In the genomic region with DNA sequence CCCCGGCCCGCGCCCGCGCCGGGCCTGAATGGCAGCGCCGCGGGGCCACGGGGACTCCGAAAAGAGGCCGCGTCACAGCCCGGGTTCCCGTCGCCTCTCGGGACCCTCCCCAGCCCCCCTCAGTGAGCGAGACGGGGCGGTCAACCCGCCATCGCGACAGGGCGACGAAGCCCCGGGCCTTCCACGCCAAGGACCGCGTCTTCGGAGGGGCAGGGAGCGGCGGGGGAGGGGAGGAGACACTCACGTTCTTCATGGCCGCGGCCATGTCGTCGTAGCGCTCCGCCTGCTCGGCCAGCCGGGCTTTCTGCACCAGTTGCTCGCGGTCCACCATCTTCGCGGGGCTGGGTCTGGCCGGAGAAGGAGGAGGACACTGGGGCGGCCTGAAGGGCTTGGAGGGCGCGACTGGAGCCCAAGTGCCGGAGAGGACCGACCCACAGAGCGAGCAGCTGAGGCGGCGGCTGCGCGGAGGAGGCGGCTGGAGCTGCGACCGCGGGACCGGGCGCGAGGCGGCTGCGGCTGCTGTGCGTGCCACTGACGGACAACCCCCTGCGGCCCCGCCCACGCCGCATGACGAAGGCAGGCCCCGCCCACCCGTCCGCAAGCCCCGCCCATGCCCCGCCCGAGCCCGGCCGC, we compare ENCODE assay signal across 8 cellular contexts. TPM values are rescaled to one million over a fixed set of nuclear protein-coding genes. Genes with fewer than 3 reads are reported as not detected.
DNase-seq lines count a peak whose midpoint lies in the region; ATAC-seq, FAIRE-seq and TF ChIP-seq lines count a peak whose summit lies in the region.

A gene (minus strand): TSS at position 514 of the 633 bp plus-strand sequence. CDS start 183 bp downstream, at position 331.

- peak within 1 kb of the TSS; percentile 94 for H3K4me3 Mint-ChIP-seq in activated naive CD8-positive, alpha-beta T cell treated with anti-CD3 and anti-CD28 coated beads for 36 hours

- ATAC-seq in pancreas: peak; percentile 87 to 92 (median 91)

- peaks cover 3% of the 10 kb centered on the region for H3K9me3 Mint-ChIP-seq in activated naive CD8-positive, alpha-beta T cell treated with anti-CD3 and anti-CD28 coated beads for 36 hours

- intact Hi-C loops in head of caudate nucleus (cut with DNase I): loop anchor here (2.0 kb wide), 1 partner anchor 40 kb away; no protein-coding TSS in a partner anchor
- intact Hi-C loops in pancreas (cut with DNase I): loop anchor here in 1 of 3 donors (5.0 kb wide), 1 partner anchor 36 kb away; no protein-coding TSS in a partner anchor
- intact Hi-C loops in tibial artery (cut with DNase I; ENCODE audit: low total_unique reads): loop anchor here (5.0 kb wide), 1 partner anchor 36 kb away; no protein-coding TSS in a partner anchor

- H3K9me3 ChIP-seq in SK-N-MC (ENCODE audit: low read depth, low read length) (no peaks in the 10 kb centered on the region), pancreas (no peaks in the 10 kb centered on the region), tibial artery (no peaks in the 10 kb centered on the region)

- H3K27ac Mint-ChIP-seq in activated naive CD8-positive, alpha-beta T cell treated with anti-CD3 and anti-CD28 coated beads for 36 hours: peak within 1 kb of the TSS; percentile 97

- H3K9ac ChIP-seq in SK-N-MC (ENCODE audit: insufficient read length): peak within 1 kb of the TSS; percentile 87

- 0 to 1% methylated on average over 43 to 80 of the region's 80 CpGs for WGBS in pancreas, 2 donors

- peaks cover 41% of the 10 kb centered on the region for H3K36me3 Mint-ChIP-seq in activated naive CD8-positive, alpha-beta T cell treated with anti-CD3 and anti-CD28 coated beads for 36 hours

- H3K4me3 ChIP-seq in LNCaP clone FGC (ENCODE audit: low read depth, low read length): peak within 1 kb of the TSS; percentile 84
- peak within 1 kb of the TSS; percentile 91 for H3K4me3 ChIP-seq in SK-N-MC
- H3K4me3 ChIP-seq in pancreas: peak within 1 kb of the TSS; percentile 71 to 95 (median 95)
- peak within 1 kb of the TSS; percentile 66 to 87 for H3K4me3 ChIP-seq in tibial artery

- H3K27me3 ChIP-seq in pancreas: no peaks in the 10 kb centered on the region
- no peaks in the 10 kb centered on the region for H3K27me3 ChIP-seq in tibial artery

- H3K36me3 ChIP-seq in SK-N-MC (ENCODE audit: insufficient read depth, low read length) (peaks cover 44% of the 10 kb centered on the region), pancreas (no peaks in the 10 kb centered on the region), tibial artery (no peaks in the 10 kb centered on the region)

- peak; percentile 72 for DNase-seq in GM04504 (ENCODE audit: low read depth)
- peak; percentile 87 for DNase-seq in H4 (ENCODE audit: low spot score)
- peak; percentile 35 for DNase-seq in LNCaP clone FGC (ENCODE audit: low read depth)
- DNase-seq in SK-N-MC (ENCODE audit: low read depth, low spot score): no peak
- peak; percentile 90 for DNase-seq in activated naive CD8-positive, alpha-beta T cell treated with anti-CD3 and anti-CD28 coated beads for 36 hours
- peak; percentile 74 to 98 (median 94) for DNase-seq in head of caudate nucleus
- DNase-seq in pancreas: peak; percentile 82 to 98 (median 92)
- peak; percentile 84 to 94 for DNase-seq in tibial artery

- peaks cover 36% of the 10 kb centered on the region for H3K4me1 Mint-ChIP-seq in activated naive CD8-positive, alpha-beta T cell treated with anti-CD3 and anti-CD28 coated beads for 36 hours

- H3K27ac ChIP-seq in SK-N-MC (peak within 1 kb of the TSS; percentile 97), pancreas (peak within 1 kb of the TSS; percentile 98 to 100 (median 99)), tibial artery (peak within 1 kb of the TSS; percentile 92 to 97)

- H3K27me3 Mint-ChIP-seq in activated naive CD8-positive, alpha-beta T cell treated with anti-CD3 and anti-CD28 coated beads for 36 hours: no peaks in the 10 kb centered on the region

- no peak for TF ChIP-seq CTCF in LNCaP clone FGC (IDR thresholded peaks at IDR 0.05; ENCODE audit: control insufficient read depth, extremely low read depth, insufficient read depth)
- TF ChIP-seq CTCF in pancreas (IDR thresholded peaks at IDR 0.05): no peak
- no peak for TF ChIP-seq CTCF in tibial artery (IDR thresholded peaks at IDR 0.05)

- no peak for FAIRE-seq in pancreas (lab: Jason Lieb, UNC)

- H3K4me1 ChIP-seq in pancreas (peaks cover 5 to 24% (median 16%) of the 10 kb centered on the region in 3 donors), tibial artery (peaks cover 0 to 46% (median 13%) of the 10 kb centered on the region in 4 donors)

RNA-seq across cellular contexts. Expression of the gene that starts here (rescaled TPM):
- total RNA-seq in H4 (2014; rRNA removed; shearing (Covaris generic)): 100 and 148 TPM in 2 replicates
- 100 to 1,000 TPM; 155 to 157 TPM for total RNA-seq in activated naive CD8-positive, alpha-beta T cell treated with anti-CD3 and anti-CD28 coated beads for 36 hours
- total RNA-seq in pancreas: 10 to 100 TPM; 23.3 to 55.7 (median 38.9) TPM
- polyA plus RNA-seq in pancreas: 10 to 100 TPM; 15.7 to 30.9 TPM
